ENCODE assay signal across 10 cellular contexts in genomic region chr7:41702635-41703371, GRCh38. TPM values are rescaled to one million over a fixed set of nuclear protein-coding genes. Genes with fewer than 3 reads are reported as not detected.
A peak's percentile ranks its signal among the peaks of the same experiment; 100 is the strongest.
DNase-seq lines count a peak whose midpoint lies in the region; ATAC-seq and TF ChIP-seq lines count a peak whose summit lies in the region.
"Had no signal": no experiment of that assay in that cellular context is flagged by ENCODE, and none has a peak within 500 bp of the region (broad histone marks: within the 10 kb centered on the region; RNA-seq: fewer than 3 reads in every experiment).

TSS of gene INHBA (minus strand) at chr7:41703090. CDS start at chr7:41700374, 2,716 bp downstream.

- DNase-seq in H4 (ENCODE audit: low spot score) (peak; percentile 67), adipocyte (ENCODE audit: low read depth) (peak; percentile 89), cardiac muscle cell (ENCODE audit: low read depth in 1 of 2, low spot score in 1 of 2) (peak in 1 of 2 donors; percentile 81), sigmoid colon (no peak), activated gamma-delta T cell (lab: John Stamatoyannopoulos, UW) (no peak), NCI-H1417 (lab: John Stamatoyannopoulos, UW) (no peak), 8988T (no peak)
- DNase-seq: activated CD8-positive, alpha-beta memory T cell treated with anti-CD3 and anti-CD28 coated beads, Interleukin-2, amount 10 ng/mL, durations not matched to agents 7 days and 5 days; GDM1 had no signal

- no peak for ATAC-seq in GM19023 (IDR thresholded peaks at IDR 0.05; ENCODE audit: unreplicated experiment)
- ATAC-seq: activated CD8-positive, alpha-beta memory T cell treated with anti-CD3 and anti-CD28 coated beads, Interleukin-2, amount 10 ng/mL, durations not matched to agents 7 days and 5 days had no signal

- TF ChIP-seq EP300 in sigmoid colon (IDR thresholded peaks at IDR 0.05) = no peak

- H3K4me1 ChIP-seq in adipocyte (ENCODE audit: control insufficient read depth, insufficient read depth, low read length) = peaks cover 29% of the 10 kb centered on the region
- peaks cover 60% of the 10 kb centered on the region for H3K4me1 ChIP-seq in cardiac muscle cell (ENCODE audit: low read depth)
- peaks cover 0 to 44% (median 32%) of the 10 kb centered on the region in 4 donors for H3K4me1 ChIP-seq in sigmoid colon

- no peak for TF ChIP-seq POLR2A in sigmoid colon (IDR thresholded peaks at IDR 0.05)

- H3K27me3 ChIP-seq in adipocyte (replicated peaks; ENCODE audit: control insufficient read depth, insufficient read depth, low read length) = no peaks in the 10 kb centered on the region
- H3K27me3 ChIP-seq in cardiac muscle cell = no peaks in the 10 kb centered on the region
- H3K27me3 ChIP-seq in sigmoid colon = no peaks in the 10 kb centered on the region

- intact Hi-C loops in sigmoid colon (cut with DNase I) = loop anchor here (5.0 to 10.0 kb wide), 3 partner anchors 534 to 798 kb away; partner anchors contain the start of gene GLI3

- no peak within 1 kb of the TSS for H3K4me3 ChIP-seq in adipocyte (ENCODE audit: low read length)
- H3K4me3 ChIP-seq in cardiac muscle cell = peak within 1 kb of the TSS; percentile 4
- no peak within 1 kb of the TSS for H3K4me3 ChIP-seq in sigmoid colon

- TF ChIP-seq CTCF in cardiac muscle cell (IDR thresholded peaks at IDR 0.05; ENCODE audit: low read depth, low read length) = no peak
- TF ChIP-seq CTCF in sigmoid colon (IDR thresholded peaks at IDR 0.05) = no peak

- 81 to 82% methylated on average over 3 of the region's 3 CpGs for WGBS in sigmoid colon, 2 donors

- H3K9me3 ChIP-seq in adipocyte (ENCODE audit: control insufficient read depth, low read length) (no peaks in the 10 kb centered on the region), cardiac muscle cell (ENCODE audit: low read depth) (no peaks in the 10 kb centered on the region), sigmoid colon (no peaks in the 10 kb centered on the region)

- H3K36me3 ChIP-seq in adipocyte (ENCODE audit: control insufficient read depth, insufficient read depth, low read length, severe bottlenecking) (no peaks in the 10 kb centered on the region), cardiac muscle cell (no peaks in the 10 kb centered on the region), sigmoid colon (no peaks in the 10 kb centered on the region)

- no peak within 1 kb of the TSS for H3K9ac ChIP-seq in adipocyte (ENCODE audit: low read length)

- H3K27ac ChIP-seq in cardiac muscle cell = peak within 1 kb of the TSS; percentile 10
- peak within 1 kb of the TSS in 3 of 4 donors; percentile 79 to 86 (median 82) for H3K27ac ChIP-seq in sigmoid colon

RNA-seq across cellular contexts. Expression of gene INHBA, which starts in this region (rescaled TPM):
- total RNA-seq in H4 (2014; rRNA removed; shearing (Covaris generic)) = 1.2 and 2.2 TPM in 2 replicates
- total RNA-seq in cardiac muscle cell (3.0 and 5.7 TPM in 2 replicates), sigmoid colon (1 to 10 TPM; 1.1 to 5.5 (median 2.6) TPM)
- polyA plus RNA-seq in cardiac muscle cell (4.8 and 8.2 TPM in 2 replicates), sigmoid colon (1 to 10 TPM in 1 of 3 donors, under 1 TPM in 2; 0.23 to 1.2 (median 0.66) TPM)
- total RNA-seq: activated CD8-positive, alpha-beta memory T cell treated with anti-CD3 and anti-CD28 coated beads, Interleukin-2, amount 10 ng/mL, durations not matched to agents 7 days and 5 days had no signal

Comparison
In these comparisons a context has a peak if more than half of its experiments do, and no peak if none do; other contexts are left out.
1. DNase-seq: peak in H4 (single experiment) and adipocyte (single experiment); none in sigmoid colon (single experiment), activated gamma-delta T cell (single experiment), NCI-H1417 (0 of 3) and 8988T (single experiment).